Comparison of ENCODE assay signal across 1 cellular context in the genomic region with DNA sequence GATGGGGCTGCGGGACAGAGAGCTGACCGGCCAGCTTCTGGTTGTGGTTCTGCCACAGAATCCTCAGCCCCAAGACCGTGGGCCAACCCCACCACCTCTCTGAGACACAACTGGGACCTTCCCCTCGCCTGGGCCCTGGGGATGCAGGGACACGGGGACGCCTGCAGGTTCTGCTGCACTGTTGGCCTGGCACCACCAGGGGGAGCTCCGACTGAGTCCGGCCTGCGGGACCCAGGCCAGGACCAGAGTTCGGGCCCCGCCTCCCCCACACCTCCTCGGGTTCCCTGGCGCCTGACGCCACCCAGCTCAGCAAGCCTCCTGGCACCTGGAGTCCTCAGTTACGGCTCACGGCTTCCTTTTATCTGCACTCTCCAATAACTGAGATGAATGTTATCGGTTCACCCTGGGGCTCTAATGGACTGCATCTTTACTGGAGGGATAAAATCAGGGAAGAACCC.
TF ChIP-seq lines count a peak whose summit lies in the region.

No MANE protein-coding gene starts in this region.

TF ChIP-seq in K562, 482 proteins besides CTCF, POLR2A, EP300 and RAD21 (continued from another document and continues in another):
- TF ChIP-seq, protein P1, sequence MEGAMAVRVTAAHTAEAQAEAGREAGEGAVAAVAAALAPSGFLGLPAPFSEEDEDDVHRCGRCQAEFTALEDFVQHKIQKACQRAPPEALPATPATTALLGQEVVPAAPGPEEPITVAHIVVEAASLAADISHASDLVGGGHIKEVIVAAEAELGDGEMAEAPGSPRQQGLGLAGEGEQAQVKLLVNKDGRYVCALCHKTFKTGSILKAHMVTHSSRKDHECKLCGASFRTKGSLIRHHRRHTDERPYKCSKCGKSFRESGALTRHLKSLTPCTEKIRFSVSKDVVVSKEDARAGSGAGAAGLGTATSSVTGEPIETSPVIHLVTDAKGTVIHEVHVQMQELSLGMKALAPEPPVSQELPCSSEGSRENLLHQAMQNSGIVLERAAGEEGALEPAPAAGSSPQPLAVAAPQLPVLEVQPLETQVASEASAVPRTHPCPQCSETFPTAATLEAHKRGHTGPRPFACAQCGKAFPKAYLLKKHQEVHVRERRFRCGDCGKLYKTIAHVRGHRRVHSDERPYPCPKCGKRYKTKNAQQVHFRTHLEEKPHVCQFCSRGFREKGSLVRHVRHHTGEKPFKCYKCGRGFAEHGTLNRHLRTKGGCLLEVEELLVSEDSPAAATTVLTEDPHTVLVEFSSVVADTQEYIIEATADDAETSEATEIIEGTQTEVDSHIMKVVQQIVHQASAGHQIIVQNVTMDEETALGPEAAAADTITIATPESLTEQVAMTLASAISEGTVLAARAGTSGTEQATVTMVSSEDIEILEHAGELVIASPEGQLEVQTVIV (CRISPR knock-in tag; IDR thresholded peaks at IDR 0.05; ENCODE audit: borderline replicate concordance) = no peak
- TF ChIP-seq ETV5 (CRISPR knock-in tag; IDR thresholded peaks at IDR 0.05; ENCODE audit: low read depth) (no peak), NCOA6 (IDR thresholded peaks at IDR 0.05) (no peak), RBM14 (IDR thresholded peaks at IDR 0.05; ENCODE audit: borderline replicate concordance, insufficient read depth, low read depth, low read length) (no peak), ZC3H11A (IDR thresholded peaks at IDR 0.05; ENCODE audit: low read depth, low read length) (no peak), ZNF311 (CRISPR knock-in tag; IDR thresholded peaks at IDR 0.05) (no peak), MTA2 (IDR thresholded peaks at IDR 0.05; ENCODE audit: low read depth) (no peak), CTBP1 (IDR thresholded peaks at IDR 0.05; ENCODE audit: borderline replicate concordance) (peak; percentile 36; the same call in 1 of the 2 replicates), ZNF347 (CRISPR knock-in tag; IDR thresholded peaks at IDR 0.05; ENCODE audit: low read depth) (no peak), ZZZ3 (IDR thresholded peaks at IDR 0.05) (no peak), SNRNP70 (optimal IDR thresholded peaks at IDR 0.05; ENCODE audit: low read depth, low read length) (no peak), MYC (IDR thresholded peaks at IDR 0.05; ENCODE audit: low read depth, low read length) (0 out of 2 replicates have a peak, but pooled peaks have one; percentile 26), MYC (CRISPR knock-in tag; IDR thresholded peaks at IDR 0.05; ENCODE audit: borderline replicate concordance, low read depth) (no peak), NCOA2 (IDR thresholded peaks at IDR 0.05; ENCODE audit: partially characterized antibody in 2 of 2) (no peak), ZNF717 (CRISPR knock-in tag; IDR thresholded peaks at IDR 0.05) (no peak), MXI1 (IDR thresholded peaks at IDR 0.05; ENCODE audit: low read depth, low read length) (no peak), SAFB (IDR thresholded peaks at IDR 0.05; ENCODE audit: borderline replicate concordance, low read depth, low read length) (no peak), HLTF (IDR thresholded peaks at IDR 0.05) (no peak), ELF2 (CRISPR knock-in tag; IDR thresholded peaks at IDR 0.05) (no peak), FOXP1 (CRISPR knock-in tag; IDR thresholded peaks at IDR 0.05) (0 out of 2 replicates have a peak, but pooled peaks have one; percentile 31), SRF (CRISPR knock-in tag; IDR thresholded peaks at IDR 0.05) (no peak), CBX8 (IDR thresholded peaks at IDR 0.05; ENCODE audit: borderline replicate concordance, extremely low read depth, low read depth, low read length, poor library complexity, severe bottlenecking) (no peak), ARID1B (IDR thresholded peaks at IDR 0.05) (no peak), ZNF830 (CRISPR knock-in tag; IDR thresholded peaks at IDR 0.05) (no peak), PHF8 (IDR thresholded peaks at IDR 0.05; ENCODE audit: borderline replicate concordance, low read length) (no peak), ZNF263 (CRISPR knock-in tag; IDR thresholded peaks at IDR 0.05; ENCODE audit: borderline replicate concordance) (no peak), ZNF354B (CRISPR knock-in tag; IDR thresholded peaks at IDR 0.05) (no peak), PTRF (tag; IDR thresholded peaks at IDR 0.05) (no peak), JUND (IDR thresholded peaks at IDR 0.05; ENCODE audit: borderline replicate concordance, low read depth, low read length) (peak; percentile 40; the same call in 1 of the 2 replicates), JUND (tag; IDR thresholded peaks at IDR 0.05; ENCODE audit: borderline replicate concordance, low read depth, low read length) (no peak; the same call in 2 of the 3 replicates), POU5F1 (IDR thresholded peaks at IDR 0.05; ENCODE audit: borderline replicate concordance, low read depth, low read length, partially characterized antibody) (peak; percentile 35), FOXA1 (IDR thresholded peaks at IDR 0.05; ENCODE audit: borderline replicate concordance) (no peak), FOXK2 (conservative IDR thresholded peaks at IDR 0.05 in 1 of 2, IDR thresholded peaks at IDR 0.05 in 1 of 2; ENCODE audit: low read depth in 2 of 2) (no peak), MAZ (CRISPR knock-in tag; conservative IDR thresholded peaks at IDR 0.05 in 1 of 2, IDR thresholded peaks at IDR 0.05 in 1 of 2) (peak in 1 of 2 experiments; percentile 67; a peak in 3 of 4 replicates), ARHGAP35 (IDR thresholded peaks at IDR 0.05; ENCODE audit: partially characterized antibody) (no peak), HMBOX1 (IDR thresholded peaks at IDR 0.05) (no peak), ZNF57 (CRISPR knock-in tag; IDR thresholded peaks at IDR 0.05) (no peak), PPARD (CRISPR knock-in tag; IDR thresholded peaks at IDR 0.05) (no peak), LCOR (CRISPR knock-in tag; IDR thresholded peaks at IDR 0.05) (no peak), TEAD4 (IDR thresholded peaks at IDR 0.05; ENCODE audit: low read length) (no peak), TEAD4 (CRISPR knock-in tag; IDR thresholded peaks at IDR 0.05; ENCODE audit: borderline replicate concordance) (no peak), THRAP3 (IDR thresholded peaks at IDR 0.05; ENCODE audit: borderline replicate concordance) (no peak), RB1 (IDR thresholded peaks at IDR 0.05; ENCODE audit: low read depth) (peak; percentile 71; the same call in 1 of the 2 replicates), ZNF586 (CRISPR knock-in tag; conservative IDR thresholded peaks at IDR 0.05) (no peak), PHB (CRISPR knock-in tag; IDR thresholded peaks at IDR 0.05) (no peak), PURB (CRISPR knock-in tag; IDR thresholded peaks at IDR 0.05; ENCODE audit: low read depth) (no peak), CEBPG (CRISPR knock-in tag; IDR thresholded peaks at IDR 0.05) (no peak), CEBPG (tag; conservative IDR thresholded peaks at IDR 0.05 in 1 of 2, IDR thresholded peaks at IDR 0.05 in 1 of 2) (no peak), CHD1 (IDR thresholded peaks at IDR 0.05; ENCODE audit: low read length) (no peak), SMAD4 (CRISPR knock-in tag; conservative IDR thresholded peaks at IDR 0.05) (no peak), CHD4 (IDR thresholded peaks at IDR 0.05; ENCODE audit: insufficient read depth, insufficient replicate concordance, low read depth, low read length, poor library complexity, severe bottlenecking) (no peak), GMEB1 (CRISPR knock-in tag; IDR thresholded peaks at IDR 0.05) (no peak), IRF9 (tag; IDR thresholded peaks at IDR 0.05) (no peak), TBP (optimal IDR thresholded peaks at IDR 0.05; ENCODE audit: low read depth, low read length) (no peak), ZNF431 (CRISPR knock-in tag; IDR thresholded peaks at IDR 0.05) (no peak), NFIC (IDR thresholded peaks at IDR 0.05) (peak; percentile 64), CREM (IDR thresholded peaks at IDR 0.05; ENCODE audit: low read depth) (peak; percentile 42; the same call in 1 of the 2 replicates), NFE2L1 (tag; IDR thresholded peaks at IDR 0.05; ENCODE audit: borderline replicate concordance, low read depth) (no peak), ZNF436 (CRISPR knock-in tag; IDR thresholded peaks at IDR 0.05) (no peak)
- TF ChIP-seq, protein P2, sequence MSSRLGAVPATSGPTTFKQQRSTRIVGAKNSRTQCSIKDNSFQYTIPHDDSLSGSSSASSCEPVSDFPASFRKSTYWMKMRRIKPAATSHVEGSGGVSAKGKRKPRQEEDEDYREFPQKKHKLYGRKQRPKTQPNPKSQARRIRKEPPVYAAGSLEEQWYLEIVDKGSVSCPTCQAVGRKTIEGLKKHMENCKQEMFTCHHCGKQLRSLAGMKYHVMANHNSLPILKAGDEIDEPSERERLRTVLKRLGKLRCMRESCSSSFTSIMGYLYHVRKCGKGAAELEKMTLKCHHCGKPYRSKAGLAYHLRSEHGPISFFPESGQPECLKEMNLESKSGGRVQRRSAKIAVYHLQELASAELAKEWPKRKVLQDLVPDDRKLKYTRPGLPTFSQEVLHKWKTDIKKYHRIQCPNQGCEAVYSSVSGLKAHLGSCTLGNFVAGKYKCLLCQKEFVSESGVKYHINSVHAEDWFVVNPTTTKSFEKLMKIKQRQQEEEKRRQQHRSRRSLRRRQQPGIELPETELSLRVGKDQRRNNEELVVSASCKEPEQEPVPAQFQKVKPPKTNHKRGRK (tag; IDR thresholded peaks at IDR 0.05) = no peak
- TF ChIP-seq, protein P3, sequence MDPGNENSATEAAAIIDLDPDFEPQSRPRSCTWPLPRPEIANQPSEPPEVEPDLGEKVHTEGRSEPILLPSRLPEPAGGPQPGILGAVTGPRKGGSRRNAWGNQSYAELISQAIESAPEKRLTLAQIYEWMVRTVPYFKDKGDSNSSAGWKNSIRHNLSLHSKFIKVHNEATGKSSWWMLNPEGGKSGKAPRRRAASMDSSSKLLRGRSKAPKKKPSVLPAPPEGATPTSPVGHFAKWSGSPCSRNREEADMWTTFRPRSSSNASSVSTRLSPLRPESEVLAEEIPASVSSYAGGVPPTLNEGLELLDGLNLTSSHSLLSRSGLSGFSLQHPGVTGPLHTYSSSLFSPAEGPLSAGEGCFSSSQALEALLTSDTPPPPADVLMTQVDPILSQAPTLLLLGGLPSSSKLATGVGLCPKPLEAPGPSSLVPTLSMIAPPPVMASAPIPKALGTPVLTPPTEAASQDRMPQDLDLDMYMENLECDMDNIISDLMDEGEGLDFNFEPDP (CRISPR knock-in tag; IDR thresholded peaks at IDR 0.05) = no peak
- TF ChIP-seq, protein P4, sequence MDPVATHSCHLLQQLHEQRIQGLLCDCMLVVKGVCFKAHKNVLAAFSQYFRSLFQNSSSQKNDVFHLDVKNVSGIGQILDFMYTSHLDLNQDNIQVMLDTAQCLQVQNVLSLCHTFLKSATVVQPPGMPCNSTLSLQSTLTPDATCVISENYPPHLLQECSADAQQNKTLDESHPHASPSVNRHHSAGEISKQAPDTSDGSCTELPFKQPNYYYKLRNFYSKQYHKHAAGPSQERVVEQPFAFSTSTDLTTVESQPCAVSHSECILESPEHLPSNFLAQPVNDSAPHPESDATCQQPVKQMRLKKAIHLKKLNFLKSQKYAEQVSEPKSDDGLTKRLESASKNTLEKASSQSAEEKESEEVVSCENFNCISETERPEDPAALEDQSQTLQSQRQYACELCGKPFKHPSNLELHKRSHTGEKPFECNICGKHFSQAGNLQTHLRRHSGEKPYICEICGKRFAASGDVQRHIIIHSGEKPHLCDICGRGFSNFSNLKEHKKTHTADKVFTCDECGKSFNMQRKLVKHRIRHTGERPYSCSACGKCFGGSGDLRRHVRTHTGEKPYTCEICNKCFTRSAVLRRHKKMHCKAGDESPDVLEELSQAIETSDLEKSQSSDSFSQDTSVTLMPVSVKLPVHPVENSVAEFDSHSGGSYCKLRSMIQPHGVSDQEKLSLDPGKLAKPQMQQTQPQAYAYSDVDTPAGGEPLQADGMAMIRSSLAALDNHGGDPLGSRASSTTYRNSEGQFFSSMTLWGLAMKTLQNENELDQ (CRISPR knock-in tag; IDR thresholded peaks at IDR 0.05; ENCODE audit: borderline replicate concordance) = no peak
- TF ChIP-seq, protein P5, sequence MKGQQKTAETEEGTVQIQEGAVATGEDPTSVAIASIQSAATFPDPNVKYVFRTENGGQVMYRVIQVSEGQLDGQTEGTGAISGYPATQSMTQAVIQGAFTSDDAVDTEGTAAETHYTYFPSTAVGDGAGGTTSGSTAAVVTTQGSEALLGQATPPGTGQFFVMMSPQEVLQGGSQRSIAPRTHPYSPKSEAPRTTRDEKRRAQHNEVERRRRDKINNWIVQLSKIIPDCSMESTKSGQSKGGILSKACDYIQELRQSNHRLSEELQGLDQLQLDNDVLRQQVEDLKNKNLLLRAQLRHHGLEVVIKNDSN (CRISPR knock-in tag; IDR thresholded peaks at IDR 0.05) = no peak
